Comparison of ENCODE assay signal across 16 cellular contexts in genomic region chr6:8195714-8196104, GRCh38.
DNase-seq lines count a peak whose midpoint lies in the region; ATAC-seq and TF ChIP-seq lines count a peak whose summit lies in the region.
"Had no signal": no experiment of that assay in that cellular context is flagged by ENCODE, and none has a peak within 500 bp of the region (broad histone marks: within the 10 kb centered on the region; RNA-seq: fewer than 3 reads in every experiment).

No MANE protein-coding gene starts in this region.

- H3K36me3 Mint-ChIP-seq in H9 (ENCODE audit: insufficient read depth in 1 of 3, low read depth in 3 of 3) (no peaks in the 10 kb centered on the region; a peak in 1 of 7 replicates), mesothelial cell of epicardium (peaks cover 2% of the 10 kb centered on the region), type B pancreatic cell (peaks cover 3% of the 10 kb centered on the region)
- H3K36me3 Mint-ChIP-seq: CD8-positive, alpha-beta T cell had no signal

- no peak overlapping the region for H3K27ac Mint-ChIP-seq in H9
- peak overlapping the region; percentile 47 for H3K27ac Mint-ChIP-seq in mesothelial cell of epicardium
- no peak overlapping the region for H3K27ac Mint-ChIP-seq in type B pancreatic cell
- H3K27ac Mint-ChIP-seq: CD8-positive, alpha-beta T cell had no signal

- no peak for TF ChIP-seq POLR2A in body of pancreas (IDR thresholded peaks at IDR 0.05)

- intact Hi-C loops in body of pancreas (cut with DNase I) = no loop called here

- H2BK12ac ChIP-seq in H9 (ENCODE audit: insufficient read length, low read depth, low read length) = no peak overlapping the region

- H4K20me1 ChIP-seq in H9 (ENCODE audit: control insufficient read depth, insufficient read depth, insufficient read length) = no peaks in the 10 kb centered on the region
- H4K20me1 ChIP-seq: BLaER1 had no signal

- no peak overlapping the region for H3T11ph ChIP-seq in H9 (ENCODE audit: low read length)

- H3K4me3 Mint-ChIP-seq in H9 (no peak overlapping the region), mesothelial cell of epicardium (no peak overlapping the region), type B pancreatic cell (no peak overlapping the region)
- H3K4me3 Mint-ChIP-seq: CD8-positive, alpha-beta T cell had no signal

- ATAC-seq in body of pancreas = no peak
- ATAC-seq: CD8-positive, alpha-beta T cell; Right ventricle myocardium inferior had no signal

- no peak overlapping the region for H3K14ac ChIP-seq in H9 (ENCODE audit: insufficient read depth, low read length)

- H2BK15ac ChIP-seq in H9 (ENCODE audit: low read depth, low read length) = no peak overlapping the region

- no peak overlapping the region for H4K5ac ChIP-seq in H9 (ENCODE audit: insufficient read length, low read depth, low read length)

- H3K27me3 ChIP-seq in H9 (ENCODE audit: insufficient read depth, low read length) (no peaks in the 10 kb centered on the region), SJSA1 (replicated peaks) (no peaks in the 10 kb centered on the region), body of pancreas (no peaks in the 10 kb centered on the region)
- H3K27me3 ChIP-seq: BLaER1 had no signal

- WGBS in H9 (ENCODE audit: extremely low coverage, insufficient read length, low lambda C conversion rate) = no CpG with 5 or more reads among the region's 4 CpGs
- 8 to 25% methylated on average over 4 of the region's 4 CpGs for WGBS in body of pancreas, 2 donors

- H3K4me1 ChIP-seq in H9 (ENCODE audit: insufficient read depth, low read length) = peaks cover 8% of the 10 kb centered on the region; the same call in 1 of the 2 replicates
- H3K4me1 ChIP-seq in SJSA1 (replicated peaks) = peaks cover 25% of the 10 kb centered on the region
- H3K4me1 ChIP-seq in body of pancreas = no peaks in the 10 kb centered on the region
- H3K4me1 ChIP-seq: BLaER1 had no signal

- TF ChIP-seq CTCF in H9 (conservative IDR thresholded peaks at IDR 0.05) (peak; percentile 4; the same call in 1 of the 3 replicates), mesothelial cell of epicardium (IDR thresholded peaks at IDR 0.05; ENCODE audit: unreplicated experiment) (no peak), type B pancreatic cell (conservative IDR thresholded peaks at IDR 0.05) (peak; percentile 10), body of pancreas (IDR thresholded peaks at IDR 0.05) (no peak)

- no peak overlapping the region for H2BK120ac ChIP-seq in H9 (ENCODE audit: low read depth, low read length, poor library complexity, severe bottlenecking)

- no peak overlapping the region for H3K56ac ChIP-seq in H9 (ENCODE audit: insufficient read length, low read depth, low read length)

- H4K91ac ChIP-seq in H9 (ENCODE audit: insufficient read length, low read depth, low read length) = no peak overlapping the region

- H3K18ac ChIP-seq in H9 (ENCODE audit: insufficient read length, low read depth, low read length) = no peak overlapping the region

- no peaks in the 10 kb centered on the region for H3K36me3 ChIP-seq in SJSA1
- no peaks in the 10 kb centered on the region for H3K36me3 ChIP-seq in body of pancreas (replicated peaks in 1 of 2; ENCODE audit: insufficient read depth in 1 of 2, low read depth in 2 of 2)
- H3K36me3 ChIP-seq: BLaER1 had no signal

- no peak overlapping the region for H3K27ac ChIP-seq in H9 (ENCODE audit: insufficient read length, low read depth, low read length)
- H3K27ac ChIP-seq in SJSA1 = 0 out of 2 replicates have a peak overlapping the region, but pooled peaks have one; percentile 0
- no peak overlapping the region for H3K27ac ChIP-seq in body of pancreas
- H3K27ac ChIP-seq: BLaER1, SK-N-MC had no signal

- no peaks in the 10 kb centered on the region for H3K79me1 ChIP-seq in H9 (ENCODE audit: insufficient read depth, low read depth, low read length, poor library complexity, severe bottlenecking)

- H3K79me2 ChIP-seq in H9 (ENCODE audit: insufficient read depth, low read length) = no peaks in the 10 kb centered on the region

- no peak overlapping the region for H3K4ac ChIP-seq in H9 (ENCODE audit: low read depth, low read length)

- DNase-seq in H9 (no peak), SJSA1 (ENCODE audit: low read depth in 1 of 2, low spot score in 2 of 2) (no peak), mesothelial cell of epicardium (ENCODE audit: low spot score in 2 of 2, unreplicated experiment in 2 of 2) (no peak), type B pancreatic cell (ENCODE audit: extremely low spot score, unreplicated experiment) (no peak), activated gamma-delta T cell (lab: John Stamatoyannopoulos, UW) (no peak), NCI-H2107 (lab: John Stamatoyannopoulos, UW) (no peak), body of pancreas (no peak)
- DNase-seq: CD8-positive, alpha-beta T cell; IMR-90; MM.1S; NCI-H1092; NCI-H1436 treated with DMSO at 0.1 percent for 48 hours; NCI-H2029 treated with DMSO at 0.1 percent for 48 hours had no signal

- H3K9me3 Mint-ChIP-seq in H9 (no peaks in the 10 kb centered on the region; a peak in 2 of 5 replicates), mesothelial cell of epicardium (peaks cover 12% of the 10 kb centered on the region), type B pancreatic cell (no peaks in the 10 kb centered on the region)
- H3K9me3 Mint-ChIP-seq: CD8-positive, alpha-beta T cell had no signal

- no peak overlapping the region for H3K9ac ChIP-seq in H9 (ENCODE audit: extremely low read depth, insufficient read length, low read length)
- H3K9ac ChIP-seq: BLaER1 had no signal

- H3K27me3 Mint-ChIP-seq in H9 (ENCODE audit: low read depth) = no peaks in the 10 kb centered on the region
- H3K27me3 Mint-ChIP-seq in mesothelial cell of epicardium (ENCODE audit: low read depth) = no peaks in the 10 kb centered on the region
- H3K27me3 Mint-ChIP-seq in type B pancreatic cell = peaks cover 13% of the 10 kb centered on the region

- H2BK20ac ChIP-seq in H9 (ENCODE audit: low read depth, low read length, poor library complexity, severe bottlenecking) = no peak overlapping the region

- H2AK5ac ChIP-seq in H9 (ENCODE audit: insufficient read length, low read length) = no peak overlapping the region

- H3K4me1 Mint-ChIP-seq in H9 (peaks cover 22 to 33% of the 10 kb centered on the region in 2 experiments), mesothelial cell of epicardium (peaks cover 36% of the 10 kb centered on the region), type B pancreatic cell (ENCODE audit: unreplicated experiment) (peaks cover 32% of the 10 kb centered on the region)

- no peak overlapping the region for H3K23ac ChIP-seq in H9 (ENCODE audit: insufficient read length, low read depth, low read length)

- no peaks in the 10 kb centered on the region for H3K9me3 ChIP-seq in H9 (ENCODE audit: control insufficient read depth, low read depth, low read length)
- no peaks in the 10 kb centered on the region for H3K9me3 ChIP-seq in SJSA1 (replicated peaks)
- no peaks in the 10 kb centered on the region for H3K9me3 ChIP-seq in body of pancreas
- H3K9me3 ChIP-seq: BLaER1 had no signal

- no peak overlapping the region for H2AFZ ChIP-seq in H9 (ENCODE audit: low read length)

- H3K4me2 ChIP-seq in H9 (ENCODE audit: insufficient read depth, insufficient read length, low read length) = no peak overlapping the region
- H3K4me2 ChIP-seq: BLaER1 had no signal

- no peaks in the 10 kb centered on the region for H3K23me2 ChIP-seq in H9 (ENCODE audit: insufficient read length, low read depth, low read length, poor library complexity, severe bottlenecking)

- H2BK5ac ChIP-seq in H9 (ENCODE audit: insufficient read length, low read length) = no peak overlapping the region

- no peak overlapping the region for H3K4me3 ChIP-seq in SJSA1
- H3K4me3 ChIP-seq in body of pancreas = no peak overlapping the region
- H3K4me3 ChIP-seq: BLaER1, SK-N-MC had no signal

- H4K8ac ChIP-seq in H9 (replicated peaks; ENCODE audit: insufficient read length, low read depth, low read length) = no peak overlapping the region

Comparison
In these comparisons a context has a peak if more than half of its experiments do, and no peak if none do; other contexts are left out.
1. CTCF ChIP-seq: peak in H9 (single experiment) and type B pancreatic cell (single experiment); none in mesothelial cell of epicardium (single experiment) and body of pancreas (0 of 7).